Comparison of ENCODE assay signal across 1 cellular context in genomic region chr1:1291611-1292441, GRCh38.
TF ChIP-seq lines count a peak whose summit lies in the region.

No MANE protein-coding gene starts in this region.

TF ChIP-seq in endothelial cell of umbilical vein, 7 proteins besides CTCF, POLR2A, EP300 and RAD21:
- TF ChIP-seq POLR2AphosphoS5 (IDR thresholded peaks at IDR 0.05; ENCODE audit: insufficient read depth, low read depth, low read length) (no peak), MAX (IDR thresholded peaks at IDR 0.05; ENCODE audit: insufficient read depth, insufficient read length) (no peak), GATA2 (IDR thresholded peaks at IDR 0.05; ENCODE audit: insufficient read depth, insufficient read length, low read depth, low read length) (no peak), JUN (IDR thresholded peaks at IDR 0.05; ENCODE audit: borderline replicate concordance, insufficient read depth, insufficient read length, low read depth) (no peak), EZH2 (IDR thresholded peaks at IDR 0.05; ENCODE audit: borderline replicate concordance, low read depth, low read length, severe bottlenecking) (no peak), FOS (IDR thresholded peaks at IDR 0.05; ENCODE audit: borderline replicate concordance, insufficient read depth, low read length) (no peak), MYC (IDR thresholded peaks at IDR 0.05; ENCODE audit: low read depth, low read length) (no peak)
